19 cellular contexts compared by ENCODE assay signal in the genomic region with DNA sequence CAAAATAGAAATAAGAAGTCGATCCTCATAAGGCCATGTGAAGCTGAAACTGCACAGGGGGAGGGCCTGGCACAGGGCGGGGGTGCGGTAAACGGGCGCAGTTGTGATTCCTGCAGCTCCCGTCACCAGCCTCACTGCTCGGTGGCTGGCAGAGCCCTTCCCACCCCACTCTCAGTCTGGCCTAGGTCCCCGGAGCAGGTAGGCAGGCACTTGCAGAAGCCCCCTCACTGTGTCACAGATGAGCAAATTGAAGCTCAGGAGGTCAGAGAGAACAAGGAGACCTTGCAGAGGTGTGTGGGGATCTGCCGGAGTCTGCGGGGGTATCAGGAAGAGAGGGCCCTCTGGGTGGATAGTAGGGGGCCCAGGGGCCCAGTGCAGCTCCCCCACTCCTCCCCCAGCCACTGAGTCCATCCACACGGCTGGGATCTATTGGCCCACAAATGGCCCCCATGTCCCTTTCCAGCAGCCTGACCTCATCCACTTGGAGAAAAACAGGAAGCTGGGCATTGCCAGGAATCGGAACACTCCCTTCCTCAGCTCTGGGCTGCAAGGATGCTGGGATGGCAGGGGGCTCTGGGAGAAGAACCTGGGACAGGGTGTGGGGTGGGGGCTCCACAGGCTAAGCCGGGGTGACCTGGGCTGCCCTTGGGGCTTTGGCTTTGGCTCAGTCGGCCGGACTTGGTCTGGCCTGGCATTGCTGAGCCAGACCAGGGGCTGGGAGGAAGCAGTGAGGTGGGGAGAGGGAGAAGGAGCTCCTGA. TPM values are rescaled to one million over a fixed set of nuclear protein-coding genes. Genes with fewer than 3 reads are reported as not detected.
DNase-seq lines count a peak whose midpoint lies in the region; ATAC-seq, FAIRE-seq and TF ChIP-seq lines count a peak whose summit lies in the region.
"Had no signal": no experiment of that assay in that cellular context is flagged by ENCODE, and none has a peak within 500 bp of the region (broad histone marks: within the 10 kb centered on the region; RNA-seq: fewer than 3 reads in every experiment).

No MANE protein-coding gene starts in this region.

- intact Hi-C loops in dendritic cell treated with granulocyte-macrophage colony-stimulating factor and Interleukin-4, amounts not matched to agents 40 ng/mL and 50 ng/mL, for 4 days (cut with micrococcal nuclease) = no loop called here
- intact Hi-C loops in left ventricle myocardium inferior (cut with micrococcal nuclease) (no loop called here), sciatic nerve (cut with DNase I) (no loop called here)

- peak overlapping the region; percentile 83 for H3K27ac ChIP-seq in left ventricle myocardium inferior (replicated peaks)
- H3K27ac ChIP-seq: HL-60 had no signal

- H3K4me3 Mint-ChIP-seq in dendritic cell treated with granulocyte-macrophage colony-stimulating factor and Interleukin-4, amounts not matched to agents 40 ng/mL and 50 ng/mL, for 4 days = no peak overlapping the region
- no peak overlapping the region for H3K4me3 Mint-ChIP-seq in WTC11
- H3K4me3 Mint-ChIP-seq: effector memory CD8-positive, alpha-beta T cell; nephron had no signal

- no peak for TF ChIP-seq CTCF in left ventricle myocardium inferior (IDR thresholded peaks at IDR 0.05; ENCODE audit: borderline replicate concordance)
- TF ChIP-seq CTCF in D721Med (IDR thresholded peaks at IDR 0.05; ENCODE audit: insufficient read depth, missing control alignments) = no peak
- TF ChIP-seq CTCF in WTC11 (IDR thresholded peaks at IDR 0.05) = no peak

- peaks cover 39% of the 10 kb centered on the region for H3K4me1 ChIP-seq in left ventricle myocardium inferior
- H3K4me1 ChIP-seq: HAP-1 had no signal

- no peak overlapping the region for H3K4me3 ChIP-seq in left ventricle myocardium inferior
- H3K4me3 ChIP-seq: HAP-1 had no signal

- ATAC-seq in sciatic nerve (peak; percentile 5), WTC11 (no peak), HG02938 (IDR thresholded peaks at IDR 0.05; ENCODE audit: unreplicated experiment) (no peak), HG03175 (IDR thresholded peaks at IDR 0.05; ENCODE audit: unreplicated experiment) (no peak)
- ATAC-seq: effector memory CD8-positive, alpha-beta T cell had no signal

- H3K27me3 Mint-ChIP-seq in dendritic cell treated with granulocyte-macrophage colony-stimulating factor and Interleukin-4, amounts not matched to agents 40 ng/mL and 50 ng/mL, for 4 days = peaks cover 9% of the 10 kb centered on the region
- H3K27me3 Mint-ChIP-seq in WTC11 (ENCODE audit: low read depth) = peaks cover 40% of the 10 kb centered on the region

- POLR2A ChIA-PET in WTC11 (lab: Charles Lee) = interaction anchor here (0.6 kb wide), 1 partner anchor 67 kb away, joined by 3 read pairs; no protein-coding TSS in a partner anchor

- no peaks in the 10 kb centered on the region for H3K27me3 ChIP-seq in left ventricle myocardium inferior (ENCODE audit: low read depth)

- peak overlapping the region; percentile 69 for H3K27ac Mint-ChIP-seq in dendritic cell treated with granulocyte-macrophage colony-stimulating factor and Interleukin-4, amounts not matched to agents 40 ng/mL and 50 ng/mL, for 4 days
- H3K27ac Mint-ChIP-seq in WTC11 = no peak overlapping the region
- H3K27ac Mint-ChIP-seq: activated T-helper 2 cell treated with anti-CD3 and anti-CD28 coated beads, Interferon-gamma antibody, Interleukin-2, Interleukin-4, amounts not matched to agents 10 μg/mL and 5 μg/mL and 100 μg/mL, durations not matched to agents 14 hours and 24 hours and 36 hours; effector memory CD8-positive, alpha-beta T cell had no signal

- H3K4me1 Mint-ChIP-seq in dendritic cell treated with granulocyte-macrophage colony-stimulating factor and Interleukin-4, amounts not matched to agents 40 ng/mL and 50 ng/mL, for 4 days (ENCODE audit: low read depth) = peaks cover 72% of the 10 kb centered on the region
- peaks cover 26% of the 10 kb centered on the region for H3K4me1 Mint-ChIP-seq in WTC11

- H3K36me3 ChIP-seq in left ventricle myocardium inferior = no peaks in the 10 kb centered on the region
- H3K36me3 ChIP-seq: HAP-1 had no signal

- no peaks in the 10 kb centered on the region for H3K9me3 ChIP-seq in left ventricle myocardium inferior (replicated peaks)
- H3K9me3 ChIP-seq: HAP-1 had no signal

- DNase-seq in AG20443 (ENCODE audit: low spot score) (peak; percentile 44), left ventricle myocardium inferior (no peak), sciatic nerve (ENCODE audit: low spot score) (peak; percentile 50), D721Med (ENCODE audit: insufficient read length, low spot score) (no peak), WTC11 (ENCODE audit: low spot score) (no peak)
- DNase-seq: activated CD4-positive, alpha-beta T cell treated with anti-CD3 and anti-CD28 coated beads, Interleukin-2, amount 50 U/mL, for 1 hour; effector memory CD8-positive, alpha-beta T cell; NCI-H187 treated with DMSO at 0.1 percent for 48 hours; NCI-H69; RPMI8226; small intestine had no signal

- H3K36me3 Mint-ChIP-seq in dendritic cell treated with granulocyte-macrophage colony-stimulating factor and Interleukin-4, amounts not matched to agents 40 ng/mL and 50 ng/mL, for 4 days (ENCODE audit: low read depth) = no peaks in the 10 kb centered on the region
- H3K36me3 Mint-ChIP-seq in WTC11 = no peaks in the 10 kb centered on the region

- no peak for FAIRE-seq in D721Med (lab: Jason Lieb, UNC)
- FAIRE-seq: GM18507, small intestine had no signal

- no peaks in the 10 kb centered on the region for H3K9me3 Mint-ChIP-seq in dendritic cell treated with granulocyte-macrophage colony-stimulating factor and Interleukin-4, amounts not matched to agents 40 ng/mL and 50 ng/mL, for 4 days
- H3K9me3 Mint-ChIP-seq in WTC11 = no peaks in the 10 kb centered on the region
- H3K9me3 Mint-ChIP-seq: activated T-helper 2 cell treated with anti-CD3 and anti-CD28 coated beads, Interferon-gamma antibody, Interleukin-2, Interleukin-4, amounts not matched to agents 10 μg/mL and 5 μg/mL and 100 μg/mL, durations not matched to agents 14 hours and 24 hours and 36 hours; effector memory CD8-positive, alpha-beta T cell; nephron had no signal

- CTCF ChIA-PET in WTC11 (lab: Charles Lee) = interaction anchor here (1.3 to 1.7 kb wide), 3 partner anchors 22 to 61 kb away, joined by 3 to 8 read pairs (median 3); no protein-coding TSS in a partner anchor

TF ChIP-seq in WTC11, 78 proteins besides CTCF, POLR2A, EP300 and RAD21:
- no peak for TF ChIP-seq NR3C1 (CRISPR knock-in tag; conservative IDR thresholded peaks at IDR 0.05; ENCODE audit: low read depth)
TF ChIP-seq in WTC11: peak in this region for 0.

RNA-seq across cellular contexts. Expression of a gene that starts 21.4 kb away (rescaled TPM):
- 14.8 TPM for total RNA-seq in left ventricle myocardium inferior
- 19.1 TPM for total RNA-seq in sciatic nerve
- total RNA-seq in WTC11 (2021) = 3.3 to 4.0 TPM (median 3.8 TPM) in 3 replicates

Comparison
In these comparisons a context has a peak if more than half of its experiments do, and no peak if none do; other contexts are left out.
1. DNase-seq: peak in AG20443 (single experiment) and sciatic nerve (single experiment); none in left ventricle myocardium inferior (single experiment), D721Med (single experiment) and WTC11 (single experiment).